Comparison of ENCODE assay signal across 7 cellular contexts in genomic region chr22:42074153-42074750, GRCh38. TPM values are rescaled to one million over a fixed set of nuclear protein-coding genes. Genes with fewer than 3 reads are reported as not detected.
DNase-seq lines count a peak whose midpoint lies in the region; ATAC-seq and TF ChIP-seq lines count a peak whose summit lies in the region.

A gene with protein sequence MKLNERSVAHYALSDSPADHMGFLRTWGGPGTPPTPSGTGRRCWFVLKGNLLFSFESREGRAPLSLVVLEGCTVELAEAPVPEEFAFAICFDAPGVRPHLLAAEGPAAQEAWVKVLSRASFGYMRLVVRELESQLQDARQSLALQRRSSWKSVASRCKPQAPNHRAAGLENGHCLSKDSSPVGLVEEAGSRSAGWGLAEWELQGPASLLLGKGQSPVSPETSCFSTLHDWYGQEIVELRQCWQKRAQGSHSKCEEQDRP (plus strand): TSS chr22:42074248. CDS start chr22:42077294, 3,046 bp downstream.

- H3K27me3 ChIP-seq in HUES48 (ENCODE audit: control insufficient read depth, insufficient read depth, low read length) (peaks cover 7% of the 10 kb centered on the region; the same call in 1 of the 2 replicates), ovary (no peaks in the 10 kb centered on the region)

- peak in 1 of 2 donors; percentile 8 for ATAC-seq in activated T-cell treated with anti-CD3 and anti-CD28 coated beads, Interleukin-2, amount 50 U/mL, for 72 hours (replicated peaks in 1 of 2)
- ATAC-seq in HG02798 (IDR thresholded peaks at IDR 0.05; ENCODE audit: poor library complexity, unreplicated experiment): no peak
- no peak for ATAC-seq in HG03378 (IDR thresholded peaks at IDR 0.05; ENCODE audit: unreplicated experiment)

- H3K4me3 ChIP-seq in HUES48 (ENCODE audit: low read depth, low read length) (peak within 1 kb of the TSS; percentile 56), fibroblast of pulmonary artery (replicated peaks; ENCODE audit: low read depth, low read length) (peak within 1 kb of the TSS; percentile 60), ovary (peak within 1 kb of the TSS; percentile 66)

- peaks cover 4% of the 10 kb centered on the region; the same call in 1 of the 2 replicates for H3K36me3 ChIP-seq in HUES48 (ENCODE audit: control insufficient read depth, insufficient read depth, low read length)
- H3K36me3 ChIP-seq in ovary: no peaks in the 10 kb centered on the region

- no peak for TF ChIP-seq EP300 in ovary (IDR thresholded peaks at IDR 0.05)

- peak within 1 kb of the TSS; percentile 13 for H3K27ac Mint-ChIP-seq in activated T-cell treated with anti-CD3 and anti-CD28 coated beads, Interleukin-2, amount 50 U/mL, for 72 hours

- H3K9me3 ChIP-seq in HUES48 (ENCODE audit: control insufficient read depth, insufficient read depth, low read length): no peaks in the 10 kb centered on the region
- no peaks in the 10 kb centered on the region for H3K9me3 ChIP-seq in ovary

- no peaks in the 10 kb centered on the region for H3K27me3 Mint-ChIP-seq in activated T-cell treated with anti-CD3 and anti-CD28 coated beads, Interleukin-2, amount 50 U/mL, for 72 hours (ENCODE audit: low read depth)

- H3K4me1 Mint-ChIP-seq in activated T-cell treated with anti-CD3 and anti-CD28 coated beads, Interleukin-2, amount 50 U/mL, for 72 hours (ENCODE audit: low read depth): peaks cover 49% of the 10 kb centered on the region

- no peaks in the 10 kb centered on the region for H3K9me3 Mint-ChIP-seq in activated T-cell treated with anti-CD3 and anti-CD28 coated beads, Interleukin-2, amount 50 U/mL, for 72 hours

- TF ChIP-seq CTCF in fibroblast of pulmonary artery (IDR thresholded peaks at IDR 0.05; ENCODE audit: low read length, missing control alignments) (peak; percentile 25), ovary (IDR thresholded peaks at IDR 0.05) (peak in 2 of 3 donors; percentile 17 to 45)

- peaks cover 0 to 1% of the 10 kb centered on the region in 2 donors for H3K36me3 Mint-ChIP-seq in activated T-cell treated with anti-CD3 and anti-CD28 coated beads, Interleukin-2, amount 50 U/mL, for 72 hours (ENCODE audit: insufficient read depth in 2 of 2)

- no peak for TF ChIP-seq POLR2A in ovary (IDR thresholded peaks at IDR 0.05)

- intact Hi-C loops in ovary (cut with DNase I): no loop called here

- H3K27ac ChIP-seq in HUES48 (ENCODE audit: low read depth, low read length): no peak within 1 kb of the TSS
- H3K27ac ChIP-seq in ovary: peak within 1 kb of the TSS; percentile 76 to 84

- DNase-seq in activated T-cell treated with anti-CD3 and anti-CD28 coated beads, Interleukin-2, amount 50 U/mL, for 72 hours: peak; percentile 69 to 76
- DNase-seq in fibroblast of pulmonary artery (ENCODE audit: low read depth): peak; percentile 37
- peak; percentile 57 to 76 (median 67) for DNase-seq in ovary
- no peak for DNase-seq in cerebellar nuclear complex (lab: John Stamatoyannopoulos, UW)

- peak within 1 kb of the TSS; percentile 79 to 83 for H3K4me3 Mint-ChIP-seq in activated T-cell treated with anti-CD3 and anti-CD28 coated beads, Interleukin-2, amount 50 U/mL, for 72 hours

- 1% methylated on average over 32 to 53 of the region's 53 CpGs for WGBS in ovary, 3 donors

- H3K4me1 ChIP-seq in HUES48 (ENCODE audit: control insufficient read depth, insufficient read depth, low read length) (peaks cover 13% of the 10 kb centered on the region), ovary (ENCODE audit: insufficient read depth) (peaks cover 7% of the 10 kb centered on the region)

- H3K9ac ChIP-seq in HUES48 (ENCODE audit: low read depth, low read length): peak within 1 kb of the TSS; percentile 64; the same call in 1 of the 2 replicates

RNA-seq across cellular contexts. Expression of the gene that starts here (rescaled TPM):
- 1 to 10 TPM; 2.4 to 3.8 TPM for total RNA-seq in activated T-cell treated with anti-CD3 and anti-CD28 coated beads, Interleukin-2, amount 50 U/mL, for 72 hours
- total RNA-seq in ovary: 10 to 100 TPM in 1 of 7 donors, 1 to 10 TPM in 6; 3.4 to 10.2 (median 7.3) TPM
- polyA plus RNA-seq in ovary: 1 to 10 TPM; 8.5 to 8.8 TPM

Comparison
In these comparisons a context has a peak if more than half of its experiments do, and no peak if none do; other contexts are left out.
1. DNase-seq: peak in activated T-cell treated with anti-CD3 and anti-CD28 coated beads, Interleukin-2, amount 50 U/mL, for 72 hours (2 of 2), fibroblast of pulmonary artery (single experiment) and ovary (5 of 5); none in cerebellar nuclear complex (0 of 2).
2. Peak in every context shown above with its lines, with median percentiles within 50 percentile points of each other: H3K4me3 ChIP-seq.